10 cellular contexts compared by ENCODE assay signal in genomic region chr6:111603648-111604047, GRCh38. TPM values are rescaled to one million over a fixed set of nuclear protein-coding genes. Genes with fewer than 3 reads are reported as not detected.
DNase-seq lines count a peak whose midpoint lies in the region; ATAC-seq and TF ChIP-seq lines count a peak whose summit lies in the region.
"Had no signal": no experiment of that assay in that cellular context is flagged by ENCODE, and none has a peak within 500 bp of the region (broad histone marks: within the 10 kb centered on the region; RNA-seq: fewer than 3 reads in every experiment).

No MANE protein-coding gene starts in this region.

- no peak for TF ChIP-seq EP300 in upper lobe of left lung (IDR thresholded peaks at IDR 0.05)

- H3K4me1 ChIP-seq in heart right ventricle (peaks cover 16 to 81% (median 70%) of the 10 kb centered on the region in 9 donors), body of pancreas (peaks cover 56% of the 10 kb centered on the region), lung (ENCODE audit: control insufficient read depth in 2 of 2, insufficient read depth in 2 of 2, low read length in 2 of 2) (peaks cover 13 to 26% of the 10 kb centered on the region in 2 donors), upper lobe of left lung (peaks cover 61 to 74% (median 66%) of the 10 kb centered on the region in 4 donors)

- H3K36me3 ChIP-seq in heart right ventricle, result peaks cover 0 to 5% (median 0%) of the 10 kb centered on the region in 9 donors
- no peaks in the 10 kb centered on the region for H3K36me3 ChIP-seq in body of pancreas (replicated peaks in 1 of 2; ENCODE audit: insufficient read depth in 1 of 2, low read depth in 2 of 2)
- no peaks in the 10 kb centered on the region for H3K36me3 ChIP-seq in lung (ENCODE audit: control insufficient read depth in 2 of 2, insufficient read depth in 2 of 2, low read length in 2 of 2)
- no peaks in the 10 kb centered on the region for H3K36me3 ChIP-seq in upper lobe of left lung

- no peaks in the 10 kb centered on the region for H3K27me3 ChIP-seq in heart right ventricle
- no peaks in the 10 kb centered on the region for H3K27me3 ChIP-seq in body of pancreas
- H3K27me3 ChIP-seq in lung (ENCODE audit: control insufficient read depth, insufficient read depth), result no peaks in the 10 kb centered on the region
- H3K27me3 ChIP-seq in upper lobe of left lung, result no peaks in the 10 kb centered on the region

- TF ChIP-seq CTCF in heart right ventricle (IDR thresholded peaks at IDR 0.05) (no peak), body of pancreas (IDR thresholded peaks at IDR 0.05) (no peak), lung (IDR thresholded peaks at IDR 0.05; ENCODE audit: control extremely low read depth, extremely low read depth) (no peak), upper lobe of left lung (IDR thresholded peaks at IDR 0.05) (no peak)

- ATAC-seq in heart right ventricle (no peak), left ventricle myocardium superior (no peak), body of pancreas (no peak), lung (ENCODE audit: insufficient read depth, low FRiP score) (no peak), upper lobe of left lung (ENCODE audit: low FRiP score in 2 of 2) (no peak), GM19463 (IDR thresholded peaks at IDR 0.05; ENCODE audit: unreplicated experiment) (no peak), HG03025 (IDR thresholded peaks at IDR 0.05; ENCODE audit: low FRiP score, unreplicated experiment) (no peak), GM21717 (IDR thresholded peaks at IDR 0.05; ENCODE audit: unreplicated experiment) (no peak)

- WGBS in heart right ventricle, 2 donors, result 16 to 24% methylated on average over 3 of the region's 3 CpGs
- 15 to 30% methylated on average over 3 of the region's 3 CpGs for WGBS in body of pancreas, 2 donors
- 41 to 71% methylated on average over 3 of the region's 3 CpGs for WGBS in lung, 2 donors
- 51 to 54% methylated on average over 3 of the region's 3 CpGs for WGBS in upper lobe of left lung, 2 donors

- H3K4me3 ChIP-seq in heart right ventricle, result peak overlapping the region in 7 of 10 donors; percentile 2 to 74 (median 62)
- H3K4me3 ChIP-seq in body of pancreas, result no peak overlapping the region
- no peak overlapping the region for H3K4me3 ChIP-seq in lung
- H3K4me3 ChIP-seq in upper lobe of left lung, result peak overlapping the region in 2 of 4 donors; percentile 54 to 60

- H3K27ac ChIP-seq in heart right ventricle (peak overlapping the region; percentile 89 to 97 (median 94)), body of pancreas (peak overlapping the region; percentile 71 to 97 (median 92)), lung (ENCODE audit: low read depth in 1 of 2, low read length in 1 of 2) (peak overlapping the region; percentile 69 to 96), upper lobe of left lung (peak overlapping the region; percentile 92 to 97 (median 94))

- TF ChIP-seq POLR2A in body of pancreas (IDR thresholded peaks at IDR 0.05), result no peak
- TF ChIP-seq POLR2A in upper lobe of left lung (IDR thresholded peaks at IDR 0.05), result no peak

- DNase-seq in heart right ventricle, result no peak
- DNase-seq in left ventricle myocardium superior, result no peak
- DNase-seq in body of pancreas, result no peak
- DNase-seq in lung (ENCODE audit: low spot score), result no peak
- no peak for DNase-seq in upper lobe of left lung
- DNase-seq: Caco-2; stimulated activated naive CD4-positive, alpha-beta T cell treated with Interleukin-2 at 50 U/mL for 16 hours had no signal

- no peaks in the 10 kb centered on the region for H3K9me3 ChIP-seq in heart right ventricle
- no peaks in the 10 kb centered on the region for H3K9me3 ChIP-seq in body of pancreas
- H3K9me3 ChIP-seq in lung (ENCODE audit: control insufficient read depth in 2 of 2, insufficient read depth in 1 of 2, low read length in 1 of 2), result no peaks in the 10 kb centered on the region
- no peaks in the 10 kb centered on the region for H3K9me3 ChIP-seq in upper lobe of left lung
- H3K9me3 ChIP-seq: Caco-2 had no signal

- intact Hi-C loops in heart right ventricle (cut with DNase I), result loop anchor here in 7 of 10 donors (1.0 to 10.0 kb wide), 10 partner anchors 36 to 121 kb away; partner anchors contain the start of gene REV3L (in 4 of the 7)
- intact Hi-C loops in left ventricle myocardium superior (cut with micrococcal nuclease), result no loop called here
- intact Hi-C loops in body of pancreas (cut with DNase I), result no loop called here

RNA-seq across cellular contexts. Expression of gene TRAF3IP2, which starts 2.0 kb away (rescaled TPM):
- total RNA-seq in heart right ventricle, result 10 to 100 TPM in 8 of 10 donors, 1 to 10 TPM in 2; 9.7 to 18.0 (median 11.8) TPM
- 10 to 100 TPM; 12.5 to 19.8 TPM for polyA plus RNA-seq in heart right ventricle
- 9.7 TPM for total RNA-seq in left ventricle myocardium superior
- total RNA-seq in body of pancreas, result 10 to 100 TPM; 15.8 to 29.0 TPM
- total RNA-seq in lung, result 10 to 100 TPM; 33.5 to 42.0 TPM
- 10 to 100 TPM; 32.7 to 42.8 TPM for polyA plus RNA-seq in lung
- total RNA-seq in upper lobe of left lung, result 10 to 100 TPM; 29.2 to 38.0 (median 32.5) TPM

Comparison
In these comparisons a context has a peak if more than half of its experiments do, and no peak if none do; other contexts are left out.
1. intact Hi-C loops: an anchor here in heart right ventricle (1.0 to 10.0 kb wide); none called in left ventricle myocardium superior and body of pancreas.
2. H3K4me3 ChIP-seq: peak in heart right ventricle (7 of 10); none in body of pancreas (0 of 2) and lung (single experiment).
3. Peak in every context shown above with its lines, with median percentiles within 50 percentile points of each other: H3K27ac ChIP-seq.